In the genomic region with DNA sequence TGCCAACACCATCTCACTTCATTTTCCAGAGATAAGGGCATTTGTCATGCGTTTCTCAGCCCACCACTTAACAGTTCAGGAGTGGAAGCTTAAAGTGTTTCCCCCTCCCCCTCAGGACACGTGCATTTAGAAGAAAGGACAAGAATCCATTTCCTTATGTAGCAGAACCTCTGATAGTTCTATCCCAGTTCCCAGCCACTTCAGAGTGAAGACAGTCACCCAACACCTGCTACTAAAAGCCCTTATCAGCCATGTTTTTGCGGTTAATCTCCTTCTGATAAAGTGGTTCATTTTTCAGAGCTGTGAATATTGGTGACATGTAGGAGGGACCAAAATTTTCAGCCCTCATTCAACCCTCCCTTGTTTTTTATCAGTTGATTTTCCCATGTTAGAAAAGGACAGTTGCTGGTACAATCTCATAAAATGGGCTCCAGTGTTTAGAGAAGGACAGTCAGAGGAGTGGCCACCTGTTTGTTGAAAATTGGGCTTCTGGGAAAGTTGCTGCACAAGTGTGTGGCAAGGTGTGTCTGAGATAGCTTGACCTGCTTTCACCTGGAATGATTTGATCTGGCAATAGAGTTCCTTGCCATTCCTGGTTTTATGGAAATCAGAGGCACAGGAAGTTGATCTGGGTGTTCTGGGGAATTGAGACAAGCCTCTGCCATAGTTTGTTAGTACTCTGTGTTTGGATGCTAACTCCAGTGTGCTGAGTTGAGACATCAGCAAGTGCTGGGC, we compare ENCODE assay signal across 19 cellular contexts.
DNase-seq lines count a peak whose midpoint lies in the region; ATAC-seq and TF ChIP-seq lines count a peak whose summit lies in the region.
"Had no signal": no experiment of that assay in that cellular context is flagged by ENCODE, and none has a peak within 500 bp of the region (broad histone marks: within the 10 kb centered on the region; RNA-seq: fewer than 3 reads in every experiment).

No MANE protein-coding gene starts in this region.

- DNase-seq in LoVo (ENCODE audit: low spot score), result peak; percentile 31
- peak in 1 of 2 experiments; percentile 65 for DNase-seq in PC-9
- peak in 2 of 3 donors; percentile 12 to 42 for DNase-seq in right cardiac atrium
- no peak for DNase-seq in thyroid gland
- DNase-seq in HEK293T (ENCODE audit: extremely low spot score), result no peak
- no peak for DNase-seq in NCI-H1694 treated with DMSO at 0.1 percent for 48 hours (lab: John Stamatoyannopoulos, UW)
- no peak for DNase-seq in GM13977 (ENCODE audit: low spot score)
- DNase-seq: activated CD4-positive, alpha-beta T cell treated with anti-CD3 and anti-CD28 coated beads, Interleukin-2, amount 50 U/mL, for 1 hour; activated naive CD8-positive, alpha-beta T cell treated with anti-CD3 and anti-CD28 coated beads, Interleukin-2, amount 10 ng/mL, durations not matched to agents 7 days and 5 days; activated T-cell treated with anti-CD3 and anti-CD28 coated beads, Interleukin-2, amount 50 U/mL, for 4 hours; caudate nucleus; foreskin fibroblast; GOT3; NCI-H1092; NCI-H748 treated with DMSO at 0.1 percent for 48 hours; occipital lobe; stimulated activated naive CD4-positive, alpha-beta T cell treated with Interleukin-2 at 50 U/mL for 16 hours; T-helper 2 cell had no signal

- H4K20me1 ChIP-seq in PC-9 (ENCODE audit: insufficient read depth), result no peaks in the 10 kb centered on the region

- H3K27ac ChIP-seq in PC-9 (peak overlapping the region; percentile 64), right cardiac atrium (ENCODE audit: low read length) (peak overlapping the region; percentile 61), thyroid gland (peak overlapping the region in 2 of 3 donors; percentile 36 to 40)
- H3K27ac ChIP-seq: RWPE1 had no signal

- H3K27me3 ChIP-seq in PC-9 (ENCODE audit: insufficient read depth, low read depth) (no peaks in the 10 kb centered on the region), right cardiac atrium (ENCODE audit: control insufficient read depth, insufficient read depth) (no peaks in the 10 kb centered on the region), thyroid gland (no peaks in the 10 kb centered on the region)

- no TSS peak for BruUV-seq in PC-9 (replicated peaks; lab: Mats Ljungman, UMichigan)

- no peak for TF ChIP-seq CTCF in PC-9 (conservative IDR thresholded peaks at IDR 0.05)
- no peak for TF ChIP-seq CTCF in thyroid gland (IDR thresholded peaks at IDR 0.05)
- no peak for TF ChIP-seq CTCF in GM13977 (IDR thresholded peaks at IDR 0.05; ENCODE audit: extremely low read depth, insufficient read depth, missing control alignments)

- POLR2A ChIA-PET in PC-9 (lab: Charles Lee; ENCODE audit: unreplicated experiment), result no interaction called here
- POLR2A ChIA-PET in HEK293T (lab: Yijun Ruan, JAX), result no interaction called here

- peak overlapping the region; percentile 60 for H3K4me2 ChIP-seq in PC-9

- no peak overlapping the region for H2AFZ ChIP-seq in PC-9

- H3K9me2 ChIP-seq in PC-9 (ENCODE audit: insufficient read depth), result no peaks in the 10 kb centered on the region

- no peak overlapping the region for H3K4me3 ChIP-seq in PC-9
- H3K4me3 ChIP-seq in right cardiac atrium (ENCODE audit: low read length), result peak overlapping the region; percentile 62
- H3K4me3 ChIP-seq in thyroid gland (replicated peaks in 1 of 3), result no peak overlapping the region

- H3K36me3 ChIP-seq in PC-9 (ENCODE audit: low read depth) (0 out of 2 replicates have a peak, but pooled peaks cover 10% of the 10 kb centered on the region), thyroid gland (no peaks in the 10 kb centered on the region)

- H3F3A ChIP-seq in PC-9 (ENCODE audit: insufficient read depth, low read depth), result peaks cover 55% of the 10 kb centered on the region

- no peak for TF ChIP-seq POLR2A in thyroid gland (IDR thresholded peaks at IDR 0.05)

- 39% methylated on average over 3 of the region's 3 CpGs for WGBS in right cardiac atrium
- 61 to 69% methylated on average over 3 of the region's 3 CpGs for WGBS in thyroid gland, 2 donors

- peaks cover 90% of the 10 kb centered on the region for H3K4me1 ChIP-seq in PC-9 (replicated peaks; ENCODE audit: insufficient read depth)
- no peaks in the 10 kb centered on the region for H3K4me1 ChIP-seq in right cardiac atrium (ENCODE audit: control insufficient read depth, insufficient read depth, low read length)
- peaks cover 0 to 14% of the 10 kb centered on the region in 2 donors for H3K4me1 ChIP-seq in thyroid gland

- no peaks in the 10 kb centered on the region; the same call in 1 of the 2 replicates for H3K79me2 ChIP-seq in PC-9 (ENCODE audit: low read depth)

- ATAC-seq in right cardiac atrium, result peak; percentile 82 to 84
- ATAC-seq: activated T-cell treated with anti-CD3 and anti-CD28 coated beads, Interleukin-2, amount 50 U/mL, for 4 hours had no signal

- in situ Hi-C loops in GM13977 (cut with MboI; ENCODE audit: low pct_unique_long_range_greater_than_20kb, low sequenced_read_pairs, unreplicated experiment), result loop anchor here (10.0 to 25.0 kb wide), 2 partner anchors 112 to 250 kb away; partner anchors contain the start of gene SYT2

- no peaks in the 10 kb centered on the region for H3K9me3 ChIP-seq in PC-9 (ENCODE audit: insufficient read depth, low read depth)
- H3K9me3 ChIP-seq in right cardiac atrium (ENCODE audit: control insufficient read depth, low read length), result no peaks in the 10 kb centered on the region
- H3K9me3 ChIP-seq in thyroid gland, result no peaks in the 10 kb centered on the region

- intact Hi-C loops in PC-9 (cut with micrococcal nuclease; ENCODE audit: unreplicated experiment) (loop anchor here (2.0 to 10.0 kb wide), 2 partner anchors 120 to 278 kb away; no protein-coding TSS in a partner anchor), right cardiac atrium (cut with DNase I) (no loop called here), thyroid gland (cut with DNase I) (no loop called here)

- CTCF ChIA-PET in PC-9 (lab: Charles Lee), result interaction anchor here (0.6 kb wide), 1 partner anchor 81 kb away, joined by 3 read pairs; no protein-coding TSS in a partner anchor
- CTCF ChIA-PET in HEK293T (lab: Yijun Ruan, JAX), result no interaction called here

TF ChIP-seq in HEK293T, 16 proteins besides CTCF, POLR2A, EP300 and RAD21:
- TF ChIP-seq NFRKB (IDR thresholded peaks at IDR 0.05) (no peak), LEF1 (IDR thresholded peaks at IDR 0.05; ENCODE audit: borderline replicate concordance) (no peak), PKNOX1 (IDR thresholded peaks at IDR 0.05) (no peak), BHLHE40 (IDR thresholded peaks at IDR 0.05; ENCODE audit: borderline replicate concordance) (no peak), L3MBTL2 (conservative IDR thresholded peaks at IDR 0.05) (no peak), FOXM1 (IDR thresholded peaks at IDR 0.05; ENCODE audit: borderline replicate concordance) (no peak), FOXK2 (IDR thresholded peaks at IDR 0.05) (no peak), ARNT (IDR thresholded peaks at IDR 0.05) (no peak), SUZ12 (IDR thresholded peaks at IDR 0.05) (no peak), ELF4 (IDR thresholded peaks at IDR 0.05) (no peak), TARDBP (IDR thresholded peaks at IDR 0.05) (no peak), SP1 (IDR thresholded peaks at IDR 0.05) (no peak), HDGF (IDR thresholded peaks at IDR 0.05; ENCODE audit: borderline replicate concordance) (no peak), FOXA1 (IDR thresholded peaks at IDR 0.05) (no peak)

Comparison
In these comparisons a context has a peak if more than half of its experiments do, and no peak if none do; other contexts are left out.
1. DNase-seq: peak in LoVo (single experiment) and right cardiac atrium (2 of 3); none in thyroid gland (0 of 2), HEK293T (single experiment), NCI-H1694 treated with DMSO at 0.1 percent for 48 hours (single experiment) and GM13977 (single experiment).
2. Peak in every context shown above with its lines, with median percentiles within 50 percentile points of each other: H3K27ac ChIP-seq.